Comparison of ENCODE assay signal across 1 cellular context in the genomic region with DNA sequence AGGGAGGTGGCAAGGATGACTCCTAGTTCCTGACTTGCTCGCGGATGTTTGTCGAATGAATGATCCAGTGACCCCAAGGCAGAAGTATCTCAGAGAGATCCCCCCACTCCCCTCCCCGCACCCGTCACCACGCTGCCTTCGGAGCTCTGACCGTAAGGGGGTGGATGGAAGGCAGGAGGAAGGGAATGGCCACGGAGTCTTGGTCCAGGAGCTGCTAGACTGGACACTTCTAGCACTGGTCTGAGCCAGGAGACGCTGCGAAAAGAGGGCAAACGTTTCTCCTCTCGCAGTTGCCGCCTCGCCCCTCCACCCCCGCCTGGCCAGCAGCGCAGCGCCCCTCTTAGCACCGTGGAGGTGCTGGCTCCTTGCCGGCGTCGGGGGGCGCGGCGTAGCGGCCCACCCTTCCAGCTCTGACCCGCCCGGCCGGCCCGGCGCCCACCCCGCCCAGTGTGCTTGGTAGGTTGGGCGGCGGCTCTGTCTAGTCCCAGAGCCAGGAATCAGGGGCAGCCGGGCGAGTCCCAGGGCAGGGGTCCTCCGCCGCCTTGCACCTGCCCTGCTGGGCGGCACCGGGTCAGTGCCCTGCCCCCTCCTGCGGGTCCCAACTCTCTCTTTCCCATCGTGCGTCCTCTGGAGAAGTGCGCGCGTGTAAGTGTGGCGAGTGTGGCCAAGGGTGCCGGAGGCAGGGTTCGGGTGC.
TF ChIP-seq lines count a peak whose summit lies in the region.

No MANE protein-coding gene starts in this region.

TF ChIP-seq in K562, 482 proteins besides CTCF, POLR2A, EP300 and RAD21:
- TF ChIP-seq, protein P1, sequence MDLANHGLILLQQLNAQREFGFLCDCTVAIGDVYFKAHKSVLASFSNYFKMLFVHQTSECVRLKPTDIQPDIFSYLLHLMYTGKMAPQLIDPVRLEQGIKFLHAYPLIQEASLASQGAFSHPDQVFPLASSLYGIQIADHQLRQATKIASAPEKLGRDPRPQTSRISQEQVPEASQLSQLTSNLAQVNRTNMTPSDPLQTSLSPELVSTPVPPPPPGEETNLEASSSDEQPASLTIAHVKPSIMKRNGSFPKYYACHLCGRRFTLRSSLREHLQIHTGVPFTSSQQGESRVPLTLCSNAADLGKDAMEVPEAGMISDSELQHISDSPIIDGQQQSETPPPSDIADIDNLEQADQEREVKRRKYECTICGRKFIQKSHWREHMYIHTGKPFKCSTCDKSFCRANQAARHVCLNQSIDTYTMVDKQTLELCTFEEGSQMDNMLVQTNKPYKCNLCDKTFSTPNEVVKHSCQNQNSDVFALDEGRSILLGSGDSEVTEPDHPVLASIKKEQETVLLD (IDR thresholded peaks at IDR 0.05): 0 out of 2 replicates have a peak, but pooled peaks have one; percentile 19
- TF ChIP-seq NR3C1 (CRISPR knock-in tag; IDR thresholded peaks at IDR 0.05) (0 out of 2 replicates have a peak, but pooled peaks have one; percentile 19), ZNF780A (CRISPR knock-in tag; IDR thresholded peaks at IDR 0.05) (no peak), CHD4 (IDR thresholded peaks at IDR 0.05; ENCODE audit: insufficient read depth, insufficient replicate concordance, low read depth, low read length, poor library complexity, severe bottlenecking) (peak; percentile 38), TBP (optimal IDR thresholded peaks at IDR 0.05; ENCODE audit: low read depth, low read length) (peak; percentile 8), HDAC1 (IDR thresholded peaks at IDR 0.05) (0 out of 4 replicates have a peak, but pooled peaks of 1 of the 2 experiments have one; percentile 27), KDM4B (IDR thresholded peaks at IDR 0.05; ENCODE audit: borderline replicate concordance in 2 of 2, low read depth in 1 of 2) (no peak), TFAM (CRISPR knock-in tag; conservative IDR thresholded peaks at IDR 0.05) (no peak), STAG1 (CRISPR knock-in tag; IDR thresholded peaks at IDR 0.05; ENCODE audit: borderline replicate concordance) (0 out of 2 replicates have a peak, but pooled peaks have one; percentile 17)
- TF ChIP-seq, protein P2, sequence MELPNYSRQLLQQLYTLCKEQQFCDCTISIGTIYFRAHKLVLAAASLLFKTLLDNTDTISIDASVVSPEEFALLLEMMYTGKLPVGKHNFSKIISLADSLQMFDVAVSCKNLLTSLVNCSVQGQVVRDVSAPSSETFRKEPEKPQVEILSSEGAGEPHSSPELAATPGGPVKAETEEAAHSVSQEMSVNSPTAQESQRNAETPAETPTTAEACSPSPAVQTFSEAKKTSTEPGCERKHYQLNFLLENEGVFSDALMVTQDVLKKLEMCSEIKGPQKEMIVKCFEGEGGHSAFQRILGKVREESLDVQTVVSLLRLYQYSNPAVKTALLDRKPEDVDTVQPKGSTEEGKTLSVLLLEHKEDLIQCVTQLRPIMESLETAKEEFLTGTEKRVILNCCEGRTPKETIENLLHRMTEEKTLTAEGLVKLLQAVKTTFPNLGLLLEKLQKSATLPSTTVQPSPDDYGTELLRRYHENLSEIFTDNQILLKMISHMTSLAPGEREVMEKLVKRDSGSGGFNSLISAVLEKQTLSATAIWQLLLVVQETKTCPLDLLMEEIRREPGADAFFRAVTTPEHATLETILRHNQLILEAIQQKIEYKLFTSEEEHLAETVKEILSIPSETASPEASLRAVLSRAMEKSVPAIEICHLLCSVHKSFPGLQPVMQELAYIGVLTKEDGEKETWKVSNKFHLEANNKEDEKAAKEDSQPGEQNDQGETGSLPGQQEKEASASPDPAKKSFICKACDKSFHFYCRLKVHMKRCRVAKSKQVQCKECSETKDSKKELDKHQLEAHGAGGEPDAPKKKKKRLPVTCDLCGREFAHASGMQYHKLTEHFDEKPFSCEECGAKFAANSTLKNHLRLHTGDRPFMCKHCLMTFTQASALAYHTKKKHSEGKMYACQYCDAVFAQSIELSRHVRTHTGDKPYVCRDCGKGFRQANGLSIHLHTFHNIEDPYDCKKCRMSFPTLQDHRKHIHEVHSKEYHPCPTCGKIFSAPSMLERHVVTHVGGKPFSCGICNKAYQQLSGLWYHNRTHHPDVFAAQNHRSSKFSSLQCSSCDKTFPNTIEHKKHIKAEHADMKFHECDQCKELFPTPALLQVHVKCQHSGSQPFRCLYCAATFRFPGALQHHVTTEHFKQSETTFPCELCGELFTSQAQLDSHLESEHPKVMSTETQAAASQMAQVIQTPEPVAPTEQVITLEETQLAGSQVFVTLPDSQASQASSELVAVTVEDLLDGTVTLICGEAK (IDR thresholded peaks at IDR 0.05): 0 out of 2 replicates have a peak, but pooled peaks have one; percentile 28
- TF ChIP-seq, protein P2 (CRISPR knock-in tag; IDR thresholded peaks at IDR 0.05): no peak
